In the genomic region with DNA sequence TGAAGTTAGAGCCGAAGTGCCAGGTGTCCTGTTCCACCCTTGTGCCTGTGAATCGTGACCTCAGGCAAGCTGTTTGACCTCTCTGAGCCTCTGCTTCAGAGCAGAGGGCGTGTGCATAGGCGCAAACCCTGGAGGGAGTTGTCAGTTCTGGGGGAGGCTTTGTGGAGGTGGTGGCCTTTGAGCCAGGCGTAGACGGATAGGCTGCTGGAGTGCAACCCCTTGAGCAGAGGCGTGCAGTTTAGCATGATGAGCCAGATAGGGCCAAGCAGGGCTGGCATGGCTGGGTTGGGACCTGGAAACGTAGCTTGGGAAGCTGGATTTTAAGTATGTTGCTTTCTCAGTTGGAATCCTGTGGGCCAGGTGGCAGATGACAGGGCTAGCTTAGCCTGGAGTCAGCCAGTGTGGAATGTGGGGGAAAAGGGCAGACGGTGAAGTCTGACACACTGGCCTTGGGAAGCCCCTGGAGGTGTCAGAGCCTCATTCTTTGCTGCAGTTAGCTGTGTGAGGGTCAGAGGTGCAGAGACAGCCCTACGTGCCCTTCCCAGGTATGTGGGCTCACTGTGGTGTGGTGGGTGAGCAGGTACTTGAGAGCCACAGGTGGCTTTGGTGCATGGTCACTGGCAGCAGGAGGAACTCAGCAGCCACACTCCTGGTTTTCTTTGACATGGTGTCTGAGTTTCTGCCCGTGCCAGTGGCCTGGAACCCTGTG, we compare ENCODE assay signal across 10 cellular contexts.
DNase-seq lines count a peak whose midpoint lies in the region; ATAC-seq and TF ChIP-seq lines count a peak whose summit lies in the region.
"Had no signal": no experiment of that assay in that cellular context is flagged by ENCODE, and none has a peak within 500 bp of the region (broad histone marks: within the 10 kb centered on the region; RNA-seq: fewer than 3 reads in every experiment).

No MANE protein-coding gene starts in this region.

- DNase-seq in ELR (ENCODE audit: low read depth): peak; percentile 72
- peak; percentile 57 for DNase-seq in hepatic stellate cell (ENCODE audit: low spot score)
- no peak for DNase-seq in sigmoid colon
- no peak for DNase-seq in GOT3 (lab: John Stamatoyannopoulos, UW)
- no peak for DNase-seq in activated effector memory CD4-positive, alpha-beta T cell treated with Interleukin-2 at 50 U/mL for 16 hours
- no peak for DNase-seq in midbrain (lab: John Stamatoyannopoulos, UW)
- DNase-seq: effector CD8-positive, alpha-beta T cell; NK-92 treated with Interleukin-12 subunit alpha and Interleukin-12 subunit beta, amount 100 ng/mL, for 24 hours had no signal

- TF ChIP-seq POLR2A in sigmoid colon (IDR thresholded peaks at IDR 0.05): no peak

- H3K9me3 ChIP-seq in sigmoid colon: no peaks in the 10 kb centered on the region

- H3K27me3 ChIP-seq in sigmoid colon: no peaks in the 10 kb centered on the region

- intact Hi-C loops in sigmoid colon (cut with DNase I): loop anchor here (5.0 kb wide), 1 partner anchor 48 kb away; no protein-coding TSS in a partner anchor

- no peak for TF ChIP-seq EP300 in sigmoid colon (IDR thresholded peaks at IDR 0.05)

- TF ChIP-seq CTCF in sigmoid colon (IDR thresholded peaks at IDR 0.05): no peak

- ATAC-seq in SK-N-SH treated with all-trans-retinoic acid at 6 μM for 48 hours (peak; percentile 6; the same call in 2 of the 3 replicates), GM21390 (IDR thresholded peaks at IDR 0.05; ENCODE audit: unreplicated experiment) (no peak)

- WGBS in sigmoid colon, 2 donors: 38 to 63% methylated on average over 11 of the region's 11 CpGs

- peak overlapping the region in 3 of 4 donors; percentile 52 to 56 (median 55) for H3K4me3 ChIP-seq in sigmoid colon

- H3K27ac ChIP-seq in sigmoid colon: peak overlapping the region; percentile 88 to 94 (median 90)

- no peaks in the 10 kb centered on the region for H3K36me3 ChIP-seq in sigmoid colon

- peaks cover 0 to 99% (median 96%) of the 10 kb centered on the region in 4 donors for H3K4me1 ChIP-seq in sigmoid colon

TF ChIP-seq in SK-N-SH treated with all-trans-retinoic acid at 6 μM for 48 hours, 23 proteins besides CTCF, POLR2A, EP300 and RAD21:
- no peak for TF ChIP-seq ISL1 (CRISPR knock-in tag; IDR thresholded peaks at IDR 0.05)
- TF ChIP-seq, protein P1, sequence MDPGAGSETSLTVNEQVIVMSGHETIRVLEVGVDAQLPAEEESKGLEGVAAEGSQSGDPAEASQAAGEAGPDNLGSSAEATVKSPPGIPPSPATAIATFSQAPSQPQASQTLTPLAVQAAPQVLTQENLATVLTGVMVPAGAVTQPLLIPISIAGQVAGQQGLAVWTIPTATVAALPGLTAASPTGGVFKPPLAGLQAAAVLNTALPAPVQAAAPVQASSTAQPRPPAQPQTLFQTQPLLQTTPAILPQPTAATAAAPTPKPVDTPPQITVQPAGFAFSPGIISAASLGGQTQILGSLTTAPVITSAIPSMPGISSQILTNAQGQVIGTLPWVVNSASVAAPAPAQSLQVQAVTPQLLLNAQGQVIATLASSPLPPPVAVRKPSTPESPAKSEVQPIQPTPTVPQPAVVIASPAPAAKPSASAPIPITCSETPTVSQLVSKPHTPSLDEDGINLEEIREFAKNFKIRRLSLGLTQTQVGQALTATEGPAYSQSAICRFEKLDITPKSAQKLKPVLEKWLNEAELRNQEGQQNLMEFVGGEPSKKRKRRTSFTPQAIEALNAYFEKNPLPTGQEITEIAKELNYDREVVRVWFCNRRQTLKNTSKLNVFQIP (CRISPR knock-in tag; IDR thresholded peaks at IDR 0.05; ENCODE audit: borderline replicate concordance, low read depth): no peak
- no peak for TF ChIP-seq GLIS3 (CRISPR knock-in tag; IDR thresholded peaks at IDR 0.05)
- TF ChIP-seq, protein P2, sequence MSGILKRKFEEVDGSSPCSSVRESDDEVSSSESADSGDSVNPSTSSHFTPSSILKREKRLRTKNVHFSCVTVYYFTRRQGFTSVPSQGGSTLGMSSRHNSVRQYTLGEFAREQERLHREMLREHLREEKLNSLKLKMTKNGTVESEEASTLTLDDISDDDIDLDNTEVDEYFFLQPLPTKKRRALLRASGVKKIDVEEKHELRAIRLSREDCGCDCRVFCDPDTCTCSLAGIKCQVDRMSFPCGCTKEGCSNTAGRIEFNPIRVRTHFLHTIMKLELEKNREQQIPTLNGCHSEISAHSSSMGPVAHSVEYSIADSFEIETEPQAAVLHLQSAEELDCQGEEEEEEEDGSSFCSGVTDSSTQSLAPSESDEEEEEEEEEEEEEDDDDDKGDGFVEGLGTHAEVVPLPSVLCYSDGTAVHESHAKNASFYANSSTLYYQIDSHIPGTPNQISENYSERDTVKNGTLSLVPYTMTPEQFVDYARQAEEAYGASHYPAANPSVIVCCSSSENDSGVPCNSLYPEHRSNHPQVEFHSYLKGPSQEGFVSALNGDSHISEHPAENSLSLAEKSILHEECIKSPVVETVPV (CRISPR knock-in tag; IDR thresholded peaks at IDR 0.05): no peak
- TF ChIP-seq ZNF565 (CRISPR knock-in tag; conservative IDR thresholded peaks at IDR 0.05; ENCODE audit: low read depth): no peak

Comparison
In these comparisons a context has a peak if more than half of its experiments do, and no peak if none do; other contexts are left out.
1. DNase-seq: peak in ELR (single experiment) and hepatic stellate cell (single experiment); none in sigmoid colon (single experiment), GOT3 (single experiment), activated effector memory CD4-positive, alpha-beta T cell treated with Interleukin-2 at 50 U/mL for 16 hours (single experiment) and midbrain (single experiment).